13 cellular contexts compared by ENCODE assay signal in the genomic region with DNA sequence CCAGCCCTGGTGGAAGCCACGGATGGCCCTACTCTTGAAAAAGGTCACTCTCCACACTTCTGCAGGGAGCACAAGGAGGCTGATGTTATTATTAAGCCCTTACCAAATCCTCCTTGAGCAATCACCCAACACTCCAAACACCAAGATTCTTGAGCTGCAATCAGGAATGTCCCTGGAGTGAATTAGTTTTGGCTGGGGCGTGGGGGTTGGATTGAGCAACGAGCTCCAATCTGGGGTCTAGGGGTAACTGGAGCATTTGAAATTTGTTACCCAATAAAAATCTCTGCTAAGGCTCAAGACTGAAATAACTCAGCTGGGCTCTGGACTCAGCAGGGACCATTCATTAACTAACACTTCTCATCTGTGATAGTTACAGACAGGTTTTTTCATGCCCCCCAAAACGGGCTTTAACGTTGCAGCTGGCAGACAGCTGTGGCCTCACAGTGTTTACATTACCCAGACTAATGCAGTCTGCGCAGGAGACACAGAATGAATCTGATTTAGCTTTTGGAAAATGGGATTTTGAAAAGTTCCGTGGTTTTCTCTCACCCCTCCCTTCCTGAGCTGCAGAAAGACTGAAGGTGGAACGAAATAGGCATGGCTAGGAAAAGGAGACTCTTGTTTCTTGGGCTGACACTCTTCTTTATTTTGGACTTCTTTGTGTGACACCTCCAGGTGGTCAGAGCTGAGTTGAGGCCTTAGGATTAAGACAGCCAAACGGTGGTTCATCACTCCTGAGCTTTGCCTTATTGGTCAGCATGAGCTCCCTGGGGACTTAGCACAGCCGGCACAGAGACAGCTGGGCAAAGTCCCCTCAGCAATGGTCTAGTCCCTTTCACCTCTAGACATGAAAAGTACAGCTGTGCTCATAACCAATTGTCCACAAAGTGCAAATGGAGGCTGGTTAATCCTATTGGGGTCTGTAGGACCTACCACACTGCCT. TPM values are rescaled to one million over a fixed set of nuclear protein-coding genes. Genes with fewer than 3 reads are reported as not detected.
A peak's percentile ranks its signal among the peaks of the same experiment; 100 is the strongest.
DNase-seq lines count a peak whose midpoint lies in the region; FAIRE-seq and TF ChIP-seq lines count a peak whose summit lies in the region.
"Had no signal": no experiment of that assay in that cellular context is flagged by ENCODE, and none has a peak within 500 bp of the region (broad histone marks: within the 10 kb centered on the region; RNA-seq: fewer than 3 reads in every experiment).

No MANE protein-coding gene starts in this region.

- no peaks in the 10 kb centered on the region for H3K9me3 ChIP-seq in astrocyte (ENCODE audit: insufficient read depth, low read depth, low read length)
- H3K9me3 ChIP-seq: MG63, spleen had no signal

- DNase-seq in AG10803 (ENCODE audit: low read depth) (peak; percentile 90), HFF-Myc (ENCODE audit: extremely low read depth, low read depth) (peak; percentile 66), astrocyte (ENCODE audit: low read depth) (peak; percentile 33), myocyte (ENCODE audit: low read depth) (peak; percentile 92), SKM-1 (lab: John Stamatoyannopoulos, UW; ENCODE audit: unreplicated experiment) (no peak), H54 (ENCODE audit: insufficient read length, low spot score) (no peak), DMS153 (lab: John Stamatoyannopoulos, UW) (no peak)
- no peak for DNase-seq in stimulated activated naive CD4-positive, alpha-beta T cell (lab: John Stamatoyannopoulos, UW)
- DNase-seq: CD4-positive, alpha-beta T cell; dorsolateral prefrontal cortex; MG63; spleen had no signal

- peaks cover 10% of the 10 kb centered on the region for H3K4me1 Mint-ChIP-seq in astrocyte (ENCODE audit: low read depth, unreplicated experiment)

- H3K27me3 ChIP-seq in astrocyte (ENCODE audit: insufficient read depth, low read length): no peaks in the 10 kb centered on the region
- H3K27me3 ChIP-seq: MG63, spleen had no signal

- no peaks in the 10 kb centered on the region for H3K79me2 ChIP-seq in astrocyte (ENCODE audit: insufficient read depth, low read length)

- no peak overlapping the region for H3K4me3 ChIP-seq in AG10803 (ENCODE audit: low read length)
- no peak overlapping the region for H3K4me3 ChIP-seq in HFF-Myc (replicated peaks; ENCODE audit: low read depth, low read length)
- no peak overlapping the region for H3K4me3 ChIP-seq in astrocyte (ENCODE audit: insufficient read depth, low read depth, low read length)
- H3K4me3 ChIP-seq: dorsolateral prefrontal cortex, MG63, spleen had no signal

- no peaks in the 10 kb centered on the region for H3K4me1 ChIP-seq in astrocyte (ENCODE audit: insufficient read depth, low read length)
- H3K4me1 ChIP-seq: spleen had no signal

- H3K36me3 Mint-ChIP-seq in astrocyte (ENCODE audit: low read depth, unreplicated experiment): no peaks in the 10 kb centered on the region

- H3K4me3 Mint-ChIP-seq in astrocyte (ENCODE audit: unreplicated experiment): no peak overlapping the region
- H3K4me3 Mint-ChIP-seq: CD4-positive, alpha-beta T cell had no signal

- H3K9ac ChIP-seq in astrocyte (ENCODE audit: low read length): no peak overlapping the region

- H3K27me3 Mint-ChIP-seq in astrocyte (ENCODE audit: low read depth, unreplicated experiment): no peaks in the 10 kb centered on the region
- H3K27me3 Mint-ChIP-seq: CD4-positive, alpha-beta T cell had no signal

- no peak overlapping the region for H3K4me2 ChIP-seq in astrocyte (ENCODE audit: low read length)

- no peaks in the 10 kb centered on the region for H3K9me3 Mint-ChIP-seq in astrocyte (ENCODE audit: unreplicated experiment)
- H3K9me3 Mint-ChIP-seq: CD4-positive, alpha-beta T cell had no signal

- TF ChIP-seq POLR2A in H54 (IDR thresholded peaks at IDR 0.05; ENCODE audit: low read depth, low read length): no peak

- TF ChIP-seq CTCF in AG10803 (conservative IDR thresholded peaks at IDR 0.05; ENCODE audit: low read length) (no peak), HFF-Myc (IDR thresholded peaks at IDR 0.05; ENCODE audit: low read depth, low read length, missing control alignments) (no peak), astrocyte (IDR thresholded peaks at IDR 0.05; ENCODE audit: insufficient read depth, low read depth, low read length) (no peak)

- H3K27ac ChIP-seq in astrocyte (ENCODE audit: low read depth, low read length): no peak overlapping the region
- H3K27ac ChIP-seq: dorsolateral prefrontal cortex, spleen had no signal

- H2AFZ ChIP-seq in astrocyte (ENCODE audit: low read depth, low read length): no peak overlapping the region

- FAIRE-seq in astrocyte (lab: Jason Lieb, UNC) (peak; percentile 87), H54 (lab: Jason Lieb, UNC) (no peak)
- FAIRE-seq: urothelium cell line had no signal

- H3K27ac Mint-ChIP-seq in astrocyte (ENCODE audit: unreplicated experiment): no peak overlapping the region
- H3K27ac Mint-ChIP-seq: CD4-positive, alpha-beta T cell had no signal

- H3K36me3 ChIP-seq in astrocyte (ENCODE audit: insufficient read depth, low read length): no peaks in the 10 kb centered on the region
- H3K36me3 ChIP-seq: MG63, spleen had no signal

- no peaks in the 10 kb centered on the region for H4K20me1 ChIP-seq in astrocyte (ENCODE audit: insufficient read depth, low read length)

RNA-seq across cellular contexts. Expression of gene PLAC1, which starts 26.6 kb away (rescaled TPM):
- total RNA-seq in astrocyte (0.61 and 0.70 TPM in 2 replicates), myocyte (0.31 and 0.48 TPM in 2 replicates)
- 0.33 TPM for polyA plus RNA-seq in myocyte (2012)
- total RNA-seq: CD4-positive, alpha-beta T cell; spleen had no signal
- polyA plus RNA-seq: spleen had no signal

Comparison
In these comparisons a context has a peak if more than half of its experiments do, and no peak if none do; other contexts are left out.
1. DNase-seq: peak in AG10803 (single experiment), HFF-Myc (single experiment), astrocyte (single experiment) and myocyte (single experiment); none in SKM-1 (single experiment), H54 (single experiment), DMS153 (single experiment) and stimulated activated naive CD4-positive, alpha-beta T cell (0 of 6).